Comparison of ENCODE assay signal across 8 cellular contexts in the genomic region with DNA sequence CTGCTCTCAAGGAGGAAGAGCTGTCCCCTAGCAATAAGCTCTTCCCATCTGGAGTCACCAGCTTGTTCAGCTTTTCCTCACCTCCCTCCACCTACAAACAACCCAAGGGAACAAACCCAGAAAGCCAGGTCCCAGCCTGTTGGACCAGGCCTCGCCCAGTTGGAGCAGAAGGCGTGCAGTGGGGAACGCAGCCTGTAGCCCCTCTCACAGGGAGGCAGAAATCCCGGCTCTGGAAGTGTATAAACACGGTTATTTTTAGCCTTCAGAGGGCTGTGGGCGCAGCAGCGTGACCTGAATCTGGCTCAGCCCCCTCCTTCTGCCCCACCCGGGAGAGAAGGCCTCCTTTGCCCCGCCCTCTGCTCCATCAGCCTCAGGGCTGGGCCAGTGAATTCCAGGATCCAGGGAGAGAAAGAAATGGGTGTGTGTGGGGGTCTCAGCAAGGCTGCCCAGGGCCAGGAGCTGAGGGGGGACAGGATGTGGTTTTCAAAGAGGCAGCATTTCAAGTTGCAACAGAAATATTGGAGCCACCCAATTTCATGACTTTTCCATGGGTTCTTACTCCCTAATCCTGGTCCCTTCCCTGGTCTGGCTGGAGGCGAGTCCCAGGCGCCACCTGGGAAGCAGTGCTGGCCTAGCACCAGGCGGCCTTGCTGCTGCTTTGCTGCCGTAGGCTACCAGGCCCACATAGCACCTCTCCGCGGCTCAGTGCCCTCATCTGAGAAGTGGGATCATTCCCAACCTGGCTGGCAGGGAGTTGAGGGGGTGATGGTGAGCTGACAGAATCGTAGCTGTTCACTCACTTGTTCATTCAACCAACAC. TPM values are rescaled to one million over a fixed set of nuclear protein-coding genes. Genes with fewer than 3 reads are reported as not detected.
DNase-seq lines count a peak whose midpoint lies in the region; ATAC-seq and TF ChIP-seq lines count a peak whose summit lies in the region.

No MANE protein-coding gene starts in this region.

- BruUV-seq in HCT116 (replicated peaks; lab: Mats Ljungman, UMichigan), result no TSS peak

- ATAC-seq in HCT116 (peak; percentile 68), WTC11 (peak; percentile 61), right cardiac atrium (peak; percentile 70 to 74), gastrocnemius medialis (peak; percentile 61 to 69), GM21423 (IDR thresholded peaks at IDR 0.05; ENCODE audit: unreplicated experiment) (no peak)
- ATAC-seq in activated CD8-positive, alpha-beta T cell treated with anti-CD3 and anti-CD28 coated beads for 36 hours, result no peak

- H3K9me3 ChIP-seq in HCT116 (ENCODE audit: control insufficient read depth in 1 of 2, insufficient read depth in 1 of 2, low read depth in 1 of 2, low read length in 2 of 2) (no peaks in the 10 kb centered on the region), right cardiac atrium (ENCODE audit: control insufficient read depth, low read length) (no peaks in the 10 kb centered on the region), gastrocnemius medialis (no peaks in the 10 kb centered on the region)

- peak overlapping the region; percentile 84 for H3K27ac Mint-ChIP-seq in WTC11
- no peak overlapping the region for H3K27ac Mint-ChIP-seq in activated CD8-positive, alpha-beta T cell treated with anti-CD3 and anti-CD28 coated beads for 36 hours

- POLR2A ChIA-PET in HCT116 (lab: Charles Lee) (no interaction called here), WTC11 (lab: Charles Lee) (no interaction called here)
- POLR2A ChIA-PET in activated CD8-positive, alpha-beta T cell treated with anti-CD3 and anti-CD28 coated beads for 36 hours (lab: Charles Lee), result no interaction called here

- CTCF ChIA-PET in HCT116 (lab: Charles Lee), result no interaction called here
- CTCF ChIA-PET in WTC11 (lab: Charles Lee), result interaction anchor here (1.5 to 3.5 kb wide), 2 partner anchors 93 to 95 kb away, joined by 5 to 12 read pairs; no protein-coding TSS in a partner anchor
- CTCF ChIA-PET in activated CD8-positive, alpha-beta T cell treated with anti-CD3 and anti-CD28 coated beads for 36 hours (lab: Charles Lee), result interaction anchor here (1.1 to 1.3 kb wide), 2 partner anchors 11 to 93 kb away, joined by 4 read pairs; no protein-coding TSS in a partner anchor

- H3K27me3 Mint-ChIP-seq in WTC11 (ENCODE audit: low read depth), result no peaks in the 10 kb centered on the region
- H3K27me3 Mint-ChIP-seq in activated CD8-positive, alpha-beta T cell treated with anti-CD3 and anti-CD28 coated beads for 36 hours, result no peaks in the 10 kb centered on the region

- in situ Hi-C loops in gastrocnemius medialis (cut with MboI; ENCODE audit: low sequenced_read_pairs in 4 of 4), result no loop called here

- DNase-seq in HCT116 (ENCODE audit: low read depth, low spot score), result no peak
- no peak for DNase-seq in WTC11 (ENCODE audit: low spot score)
- DNase-seq in right cardiac atrium, result peak; percentile 64 to 89 (median 87)
- DNase-seq in gastrocnemius medialis, result peak; percentile 44 to 64
- DNase-seq in activated CD8-positive, alpha-beta T cell treated with anti-CD3 and anti-CD28 coated beads for 36 hours, result no peak
- no peak for DNase-seq in activated CD4-positive, alpha-beta T cell treated with anti-CD3 and anti-CD28 coated beads, Interleukin-2, amount 50 U/mL, for 48 hours
- DNase-seq in GM19238 (ENCODE audit: insufficient read length, low spot score), result no peak

- H2AFZ ChIP-seq in HCT116 (ENCODE audit: low read depth, low read length, poor library complexity, severe bottlenecking), result no peak overlapping the region

- H3K4me3 Mint-ChIP-seq in WTC11, result no peak overlapping the region
- H3K4me3 Mint-ChIP-seq in activated CD8-positive, alpha-beta T cell treated with anti-CD3 and anti-CD28 coated beads for 36 hours, result no peak overlapping the region

- no peaks in the 10 kb centered on the region for H3K9me2 ChIP-seq in HCT116 (ENCODE audit: insufficient read depth)

- H3K36me3 ChIP-seq in HCT116 (ENCODE audit: control insufficient read depth in 1 of 2, insufficient read depth in 2 of 2, low read length in 2 of 2) (no peaks in the 10 kb centered on the region), gastrocnemius medialis (no peaks in the 10 kb centered on the region)

- no peaks in the 10 kb centered on the region for H3K36me3 Mint-ChIP-seq in WTC11
- H3K36me3 Mint-ChIP-seq in activated CD8-positive, alpha-beta T cell treated with anti-CD3 and anti-CD28 coated beads for 36 hours (ENCODE audit: low read depth), result no peaks in the 10 kb centered on the region

- TF ChIP-seq CTCF in HCT116 (IDR thresholded peaks at IDR 0.05 in 2 of 3, conservative IDR thresholded peaks at IDR 0.05 in 1 of 3; ENCODE audit: borderline replicate concordance in 1 of 3, insufficient read depth in 1 of 3, low read depth in 2 of 3, low read length in 2 of 3) (no peak), WTC11 (IDR thresholded peaks at IDR 0.05) (no peak), gastrocnemius medialis (IDR thresholded peaks at IDR 0.05 in 4 of 5, conservative IDR thresholded peaks at IDR 0.05 in 1 of 5) (no peak)
- no peak for TF ChIP-seq CTCF in activated CD8-positive, alpha-beta T cell treated with anti-CD3 and anti-CD28 coated beads for 36 hours (IDR thresholded peaks at IDR 0.05)

- peak overlapping the region; percentile 30; the same call in 1 of the 2 replicates for H3K27ac ChIP-seq in HCT116 (ENCODE audit: low read depth, low read length)
- H3K27ac ChIP-seq in right cardiac atrium (ENCODE audit: low read length), result peak overlapping the region; percentile 84
- H3K27ac ChIP-seq in gastrocnemius medialis, result peak overlapping the region; percentile 75 to 84 (median 78)

- RAD21 ChIA-PET in HCT116 (lab: Charles Lee; ENCODE audit: low non-redundant PET in 1 of 2, low total read pairs in 2 of 2, uncharacterized antibody in 2 of 2, unreplicated experiment in 2 of 2), result no interaction called here

- H3K4me1 ChIP-seq in HCT116 (ENCODE audit: control insufficient read depth in 1 of 2, insufficient read depth in 2 of 2, low read length in 2 of 2), result peaks cover 25 to 27% of the 10 kb centered on the region in 2 experiments
- peaks cover 67% of the 10 kb centered on the region for H3K4me1 ChIP-seq in right cardiac atrium (ENCODE audit: control insufficient read depth, insufficient read depth, low read length)
- peaks cover 94 to 100% of the 10 kb centered on the region in 2 donors for H3K4me1 ChIP-seq in gastrocnemius medialis

- no peaks in the 10 kb centered on the region for H3K9me3 Mint-ChIP-seq in WTC11
- no peaks in the 10 kb centered on the region for H3K9me3 Mint-ChIP-seq in activated CD8-positive, alpha-beta T cell treated with anti-CD3 and anti-CD28 coated beads for 36 hours

- no peaks in the 10 kb centered on the region for H3K27me3 ChIP-seq in HCT116 (ENCODE audit: insufficient read depth, low read length)
- no peaks in the 10 kb centered on the region for H3K27me3 ChIP-seq in right cardiac atrium (ENCODE audit: control insufficient read depth, insufficient read depth)
- H3K27me3 ChIP-seq in gastrocnemius medialis, result no peaks in the 10 kb centered on the region

- H3K79me2 ChIP-seq in HCT116 (ENCODE audit: insufficient read depth, low read length), result peaks cover 52% of the 10 kb centered on the region

- intact Hi-C loops in HCT116 (cut with micrococcal nuclease) (no loop called here), right cardiac atrium (cut with DNase I) (no loop called here), gastrocnemius medialis (cut with DNase I; ENCODE audit: low total_unique reads) (no loop called here)
- intact Hi-C loops in activated CD8-positive, alpha-beta T cell treated with anti-CD3 and anti-CD28 coated beads for 36 hours (cut with micrococcal nuclease), result no loop called here

- H3K4me3 ChIP-seq in HCT116 (replicated peaks in 1 of 2; ENCODE audit: low read depth in 1 of 2, low read length in 2 of 2) (no peak overlapping the region), right cardiac atrium (ENCODE audit: low read length) (no peak overlapping the region), gastrocnemius medialis (no peak overlapping the region)

- TF ChIP-seq POLR2A in HCT116 (IDR thresholded peaks at IDR 0.05; ENCODE audit: borderline replicate concordance, extremely low read depth, insufficient read depth, insufficient read length) (no peak), gastrocnemius medialis (IDR thresholded peaks at IDR 0.05) (peak in 1 of 2 donors; percentile 13)

- peaks cover 78% of the 10 kb centered on the region for H3K4me1 Mint-ChIP-seq in WTC11
- H3K4me1 Mint-ChIP-seq in activated CD8-positive, alpha-beta T cell treated with anti-CD3 and anti-CD28 coated beads for 36 hours (ENCODE audit: low read depth), result peaks cover 42% of the 10 kb centered on the region

- no peak overlapping the region for H3K9ac ChIP-seq in HCT116 (ENCODE audit: low read length)

- H4K20me1 ChIP-seq in HCT116 (ENCODE audit: insufficient read depth), result no peaks in the 10 kb centered on the region

- TF ChIP-seq RAD21 in HCT116 (IDR thresholded peaks at IDR 0.05; ENCODE audit: low read depth), result no peak

- WGBS in right cardiac atrium, result 25% methylated on average over 16 of the region's 16 CpGs

- H3K4me2 ChIP-seq in HCT116 (ENCODE audit: low read length), result peak overlapping the region; percentile 49

TF ChIP-seq in HCT116, 20 proteins besides CTCF, POLR2A, EP300 and RAD21 (continues in another document):
- no peak for TF ChIP-seq SRF (IDR thresholded peaks at IDR 0.05; ENCODE audit: low read depth)
- TF ChIP-seq MAX (IDR thresholded peaks at IDR 0.05), result no peak

TF ChIP-seq in WTC11, 78 proteins besides CTCF, POLR2A, EP300 and RAD21:
- TF ChIP-seq JAZF1 (CRISPR knock-in tag; IDR thresholded peaks at IDR 0.05) (no peak), ZNF121 (CRISPR knock-in tag; IDR thresholded peaks at IDR 0.05) (0 out of 2 replicates have a peak, but pooled peaks have one; percentile 53)

RNA-seq across cellular contexts. Expression of gene ZMIZ1, which starts 33.5 kb away (rescaled TPM):
- total RNA-seq in HCT116 (2021; ENCODE audit: unreplicated experiment) (28.4 TPM), WTC11 (2021) (34.3 to 44.4 TPM (median 35.2 TPM) in 3 replicates), right cardiac atrium (10 to 100 TPM; 67.4 to 83.1 (median 72.9) TPM), gastrocnemius medialis (10 to 100 TPM; 22.7 to 37.5 (median 31.7) TPM)
- 18.9 and 19.3 TPM in 2 replicates for polyA plus RNA-seq in HCT116 (2012)
- polyA plus RNA-seq in right cardiac atrium, result 38.0 TPM
- total RNA-seq in activated CD8-positive, alpha-beta T cell treated with anti-CD3 and anti-CD28 coated beads for 36 hours, result 10 to 100 TPM; 46.5 to 52.2 TPM

Comparison
In these comparisons a context has a peak if more than half of its experiments do, and no peak if none do; other contexts are left out.
1. ATAC-seq: peak in HCT116 (single experiment), WTC11 (single experiment), right cardiac atrium (2 of 2) and gastrocnemius medialis (2 of 2); none in activated CD8-positive, alpha-beta T cell treated with anti-CD3 and anti-CD28 coated beads for 36 hours (single experiment) and GM21423 (single experiment).
2. DNase-seq: peak in right cardiac atrium (3 of 3) and gastrocnemius medialis (2 of 2); none in HCT116 (single experiment), WTC11 (single experiment), activated CD8-positive, alpha-beta T cell treated with anti-CD3 and anti-CD28 coated beads for 36 hours (single experiment), activated CD4-positive, alpha-beta T cell treated with anti-CD3 and anti-CD28 coated beads, Interleukin-2, amount 50 U/mL, for 48 hours (0 of 2) and GM19238 (single experiment).
3. H3K27ac ChIP-seq: peak in every context shown above with its lines; median percentile 84 in right cardiac atrium; 78 in gastrocnemius medialis; 30 in HCT116.